17 cellular contexts compared by ENCODE assay signal in the genomic region with DNA sequence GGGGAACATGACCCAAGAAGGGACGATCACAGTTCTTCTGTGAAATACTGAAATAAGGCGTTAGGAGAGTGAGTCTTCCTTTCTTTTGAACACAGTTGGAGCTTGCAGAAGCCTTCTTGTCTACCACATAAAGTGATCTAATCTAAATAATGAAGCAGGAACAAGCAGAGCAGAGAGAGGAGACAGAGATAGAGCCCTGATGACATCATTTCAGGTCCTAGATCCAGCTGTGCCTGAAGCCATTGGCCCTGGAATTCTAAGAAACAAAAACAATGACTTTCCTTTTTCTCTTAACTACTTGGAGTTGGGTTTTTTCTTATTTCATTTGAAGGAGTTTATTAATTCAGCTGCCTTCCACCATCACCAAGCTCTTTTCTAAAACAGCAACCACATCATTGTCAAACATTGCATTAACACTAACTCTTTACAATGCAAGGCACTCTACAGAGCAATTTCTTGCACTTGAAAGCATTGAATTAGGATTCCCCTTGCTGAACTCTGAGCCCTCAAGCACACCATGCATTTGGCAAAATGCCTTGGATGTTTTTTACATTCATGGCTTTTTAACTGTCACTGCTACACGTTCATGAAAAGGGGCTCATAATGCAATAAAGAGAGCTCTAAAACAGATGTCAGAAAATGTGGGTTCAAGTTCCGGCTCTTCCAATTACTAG.
A peak's percentile ranks its signal among the peaks of the same experiment; 100 is the strongest.
DNase-seq lines count a peak whose midpoint lies in the region; ATAC-seq and TF ChIP-seq lines count a peak whose summit lies in the region.
"Had no signal": no experiment of that assay in that cellular context is flagged by ENCODE, and none has a peak within 500 bp of the region (broad histone marks: within the 10 kb centered on the region; RNA-seq: fewer than 3 reads in every experiment).

No MANE protein-coding gene starts in this region.

- H3K4me3 ChIP-seq in mesodermal cell (ENCODE audit: extremely low read depth, insufficient read depth, low read length, poor library complexity, severe bottlenecking) (no peak overlapping the region), stomach (no peak overlapping the region)
- H3K4me3 ChIP-seq: BLaER1, Peyer's patch had no signal

- ATAC-seq in HG02623 (IDR thresholded peaks at IDR 0.05; ENCODE audit: unreplicated experiment), result no peak
- ATAC-seq: T-cell had no signal

- peaks cover 3% of the 10 kb centered on the region for H3K4me1 ChIP-seq in mesodermal cell (ENCODE audit: control insufficient read depth, insufficient read depth, low read length, poor library complexity, severe bottlenecking)
- H3K4me1 ChIP-seq in stomach, result peaks cover 0 to 12% (median 6%) of the 10 kb centered on the region in 4 donors
- H3K4me1 ChIP-seq: BLaER1, Peyer's patch had no signal

- no peaks in the 10 kb centered on the region for H3K27me3 ChIP-seq in stomach
- H3K27me3 ChIP-seq: BLaER1, Peyer's patch had no signal

- no peaks in the 10 kb centered on the region for H3K36me3 ChIP-seq in mesodermal cell (ENCODE audit: control insufficient read depth, insufficient read depth, low read length)
- no peaks in the 10 kb centered on the region for H3K36me3 ChIP-seq in stomach
- H3K36me3 ChIP-seq: BLaER1, Peyer's patch had no signal

- H3K27ac ChIP-seq in mesodermal cell (ENCODE audit: low read depth, low read length, severe bottlenecking) (peak overlapping the region; percentile 42), stomach (no peak overlapping the region)
- H3K27ac ChIP-seq: BLaER1, Peyer's patch had no signal

- no peak for TF ChIP-seq POLR2A in stomach (IDR thresholded peaks at IDR 0.05)

- TF ChIP-seq CTCF in stomach (IDR thresholded peaks at IDR 0.05), result no peak

- DNase-seq in NCI-H1417 (lab: John Stamatoyannopoulos, UW), result peak in 2 of 3 experiments; percentile 22 to 59
- no peak for DNase-seq in NCI-H1417 treated with DMSO at 0.1 percent for 48 hours (lab: John Stamatoyannopoulos, UW)
- peak; percentile 48 for DNase-seq in NCI-H1105 treated with DMSO at 0.1 percent for 48 hours (lab: John Stamatoyannopoulos, UW)
- DNase-seq in OCI-M1 (lab: John Stamatoyannopoulos, UW), result peak; percentile 20
- DNase-seq in activated CD8-positive, alpha-beta memory T cell treated with anti-CD3 and anti-CD28 coated beads, Interleukin-2, amount 50 U/mL, for 48 hours, result no peak
- no peak for DNase-seq in stomach
- DNase-seq: CD8-positive, alpha-beta memory T cell; Karpas-422; MM.1S; NCI-H748 treated with DMSO at 0.1 percent for 48 hours; Peyer's patch; Right ventricle myocardium superior; SK-N-SH; T-cell had no signal

- 64 to 96% methylated on average over 2 to 3 of the region's 4 CpGs for WGBS in mesodermal cell (ENCODE audit: insufficient coverage in 2 of 2), 2 experiments
- 59 to 74% (median 66%) methylated on average over 4 of the region's 4 CpGs for WGBS in stomach, 5 donors

- TF ChIP-seq EP300 in stomach (IDR thresholded peaks at IDR 0.05), result no peak

- H3K9me3 ChIP-seq in mesodermal cell (ENCODE audit: control insufficient read depth, low read length) (no peaks in the 10 kb centered on the region), stomach (no peaks in the 10 kb centered on the region)
- H3K9me3 ChIP-seq: BLaER1, Peyer's patch, SK-N-SH had no signal

- intact Hi-C loops in stomach (cut with DNase I; ENCODE audit: low total_unique reads), result no loop called here

Comparison
In these comparisons a context has a peak if more than half of its experiments do, and no peak if none do; other contexts are left out.
1. DNase-seq: peak in NCI-H1417 (2 of 3), NCI-H1105 treated with DMSO at 0.1 percent for 48 hours (single experiment) and OCI-M1 (single experiment); none in NCI-H1417 treated with DMSO at 0.1 percent for 48 hours (single experiment), activated CD8-positive, alpha-beta memory T cell treated with anti-CD3 and anti-CD28 coated beads, Interleukin-2, amount 50 U/mL, for 48 hours (single experiment) and stomach (single experiment).